Comparison of ENCODE assay signal across 15 cellular contexts in the genomic region with DNA sequence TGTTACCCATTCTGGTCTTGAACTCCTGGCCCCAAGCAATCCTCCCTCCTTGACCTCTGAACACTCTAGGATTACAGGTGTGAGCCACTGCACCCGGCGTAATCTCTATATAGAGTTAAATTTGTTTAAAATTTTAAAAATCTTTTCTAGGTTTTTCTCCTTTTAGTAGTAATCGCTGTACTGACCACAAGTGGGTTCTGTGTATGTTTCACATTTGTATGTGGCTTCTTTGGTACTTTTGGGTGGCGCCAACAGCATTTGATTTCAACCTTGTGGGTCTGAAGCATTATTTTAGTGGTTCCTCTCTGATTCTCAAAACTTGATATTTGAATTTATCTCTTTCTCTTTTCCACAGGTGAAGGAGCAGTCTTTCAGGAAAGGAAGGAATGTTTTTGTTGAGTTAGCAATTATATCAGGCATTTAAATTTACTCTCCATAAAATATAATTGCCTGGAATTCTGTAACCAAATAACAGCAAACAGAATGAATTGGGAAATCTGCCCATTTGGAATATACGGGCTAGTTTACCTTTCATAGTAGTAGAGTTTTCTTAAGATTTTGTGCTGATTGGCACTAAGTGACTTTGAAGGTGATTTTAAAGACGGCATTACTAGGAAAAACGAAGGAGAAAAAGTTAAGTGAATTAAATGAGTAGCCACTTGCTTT. TPM values are rescaled to one million over a fixed set of nuclear protein-coding genes. Genes with fewer than 3 reads are reported as not detected.
DNase-seq lines count a peak whose midpoint lies in the region; ATAC-seq, FAIRE-seq and TF ChIP-seq lines count a peak whose summit lies in the region.
"Had no signal": no experiment of that assay in that cellular context is flagged by ENCODE, and none has a peak within 500 bp of the region (broad histone marks: within the 10 kb centered on the region; RNA-seq: fewer than 3 reads in every experiment).

No MANE protein-coding gene starts in this region.

- TF ChIP-seq CTCF in H1 (IDR thresholded peaks at IDR 0.05; ENCODE audit: control extremely low read depth in 1 of 3, insufficient read depth in 1 of 3, low read depth in 1 of 3, low read length in 3 of 3), result no peak
- no peak for TF ChIP-seq CTCF in uterus (IDR thresholded peaks at IDR 0.05)

- H3K79me1 ChIP-seq in H1 (ENCODE audit: low read depth, low read length), result no peaks in the 10 kb centered on the region

- H4K91ac ChIP-seq in H1 (replicated peaks; ENCODE audit: insufficient read length, low read length), result no peak overlapping the region

- H3K36me3 ChIP-seq in H1 (ENCODE audit: control insufficient read depth in 2 of 4, insufficient read depth in 4 of 4, low read length in 3 of 4), result no peaks in the 10 kb centered on the region
- H3K36me3 ChIP-seq in uterus, result no peaks in the 10 kb centered on the region
- H3K36me3 ChIP-seq in effector memory CD4-positive, alpha-beta T cell (ENCODE audit: control insufficient read depth, insufficient read depth, low read length), result no peaks in the 10 kb centered on the region

- CTCF ChIA-PET in H1 (lab: Charles Lee; ENCODE audit: partially characterized antibody), result interaction anchor here (1.5 kb wide), 1 partner anchor 105 kb away, joined by 3 read pairs; no protein-coding TSS in a partner anchor

- H3K4me2 ChIP-seq in H1 (ENCODE audit: insufficient read depth in 1 of 2, low read depth in 2 of 2, low read length in 2 of 2), result no peak overlapping the region

- no peak overlapping the region for H3K23ac ChIP-seq in H1 (ENCODE audit: insufficient read length)

- FAIRE-seq in H1 (lab: Jason Lieb, UNC), result no peak
- FAIRE-seq: bronchial epithelial cell, endometrium, islet of Langerhans had no signal

- no peak overlapping the region for H2AFZ ChIP-seq in H1 (ENCODE audit: low read length)

- H3K9me3 ChIP-seq in H1 (ENCODE audit: insufficient read depth in 2 of 2, low read depth in 1 of 2, low read length in 1 of 2) (no peaks in the 10 kb centered on the region), uterus (no peaks in the 10 kb centered on the region)
- H3K9me3 ChIP-seq in effector memory CD4-positive, alpha-beta T cell (ENCODE audit: control insufficient read depth, low read length), result no peaks in the 10 kb centered on the region

- no peaks in the 10 kb centered on the region for H4K20me1 ChIP-seq in H1 (replicated peaks in 1 of 2; ENCODE audit: control insufficient read depth in 1 of 2, insufficient read depth in 2 of 2, low read length in 2 of 2)

- no peak overlapping the region for H3K14ac ChIP-seq in H1 (ENCODE audit: insufficient read length)

- H2BK5ac ChIP-seq in H1 (ENCODE audit: low read depth, low read length), result no peak overlapping the region

- 92% methylated on average over 7 of the region's 7 CpGs; no CpG with 5 or more reads in 1 of the 2 experiments for WGBS in H1 (ENCODE audit: extremely low coverage in 1 of 2, insufficient coverage in 1 of 2, insufficient read length in 1 of 2, insufficient replicate concordance in 2 of 2, low coverage in 1 of 2, low lambda C conversion rate in 2 of 2, missing lambda C conversion rate in 1 of 2), 2 experiments

- H3K4me3 ChIP-seq in H1 (ENCODE audit: extremely low read depth in 1 of 4, insufficient read depth in 2 of 4, low read depth in 3 of 4, low read length in 4 of 4) (no peak overlapping the region), uterus (no peak overlapping the region)
- H3K4me3 ChIP-seq in effector memory CD4-positive, alpha-beta T cell (ENCODE audit: insufficient read depth, low read depth, low read length, poor library complexity, severe bottlenecking), result no peak overlapping the region
- H3K4me3 ChIP-seq: SK-N-MC had no signal

- no peak overlapping the region for H2BK12ac ChIP-seq in H1 (ENCODE audit: low read depth, low read length)

- DNase-seq in H1 (ENCODE audit: low read depth in 1 of 2, low spot score in 2 of 2) (no peak), HuH-7 (ENCODE audit: low spot score) (no peak), uterus (no peak)
- no peak for DNase-seq in effector memory CD4-positive, alpha-beta T cell
- DNase-seq in stimulated activated CD4-positive, alpha-beta T cell treated with anti-CD3 and anti-CD28 coated beads, Interleukin-4, amount 100 ng/mL, for 4 hours, result no peak
- DNase-seq: activated naive CD4-positive, alpha-beta T cell treated with anti-CD3 and anti-CD28 coated beads, Interleukin-2, amount 50 U/mL, for 16 hours; stimulated activated CD4-positive, alpha-beta T cell treated with anti-CD3 and anti-CD28 coated beads, Interleukin-2, amount 100 ng/mL, for 24 hours; WERI-Rb-1 had no signal

- peak; percentile 66 for ATAC-seq in GM18511 (IDR thresholded peaks at IDR 0.05; ENCODE audit: unreplicated experiment)
- peak; percentile 55 for ATAC-seq in GM21515 (IDR thresholded peaks at IDR 0.05; ENCODE audit: unreplicated experiment)
- peak; percentile 44 for ATAC-seq in HG03175 (IDR thresholded peaks at IDR 0.05; ENCODE audit: unreplicated experiment)

- no peak overlapping the region for H4K8ac ChIP-seq in H1 (ENCODE audit: extremely low read depth, insufficient read depth, low read length)

- H3K23me2 ChIP-seq in H1 (ENCODE audit: low read depth, low read length), result no peaks in the 10 kb centered on the region

- no peak overlapping the region for H4K5ac ChIP-seq in H1 (ENCODE audit: insufficient read length, low read depth, low read length)

- no peak for TF ChIP-seq RAD21 in H1 (IDR thresholded peaks at IDR 0.05 in 1 of 2, conservative IDR thresholded peaks at IDR 0.05 in 1 of 2; ENCODE audit: low read depth in 2 of 2, low read length in 2 of 2)

- H3K9ac ChIP-seq in H1 (replicated peaks in 1 of 4; ENCODE audit: extremely low read depth in 1 of 4, low read depth in 3 of 4, low read length in 3 of 4), result no peak overlapping the region

- no peak overlapping the region for H2BK15ac ChIP-seq in H1 (ENCODE audit: low read length)

- H2BK120ac ChIP-seq in H1 (replicated peaks; ENCODE audit: low read depth, low read length), result no peak overlapping the region

- H3K56ac ChIP-seq in H1 (replicated peaks; ENCODE audit: insufficient read length, low read depth, low read length), result peak overlapping the region; percentile 46

- H3K79me2 ChIP-seq in H1 (ENCODE audit: control insufficient read depth in 1 of 2, insufficient read depth in 2 of 2, low read length in 2 of 2), result no peaks in the 10 kb centered on the region

- H2AK5ac ChIP-seq in H1 (ENCODE audit: low read depth, low read length), result no peak overlapping the region

- H3K4me1 ChIP-seq in H1 (replicated peaks in 1 of 4; ENCODE audit: control insufficient read depth in 3 of 4, insufficient read depth in 4 of 4, low read length in 3 of 4) (no peaks in the 10 kb centered on the region), uterus (no peaks in the 10 kb centered on the region)
- H3K4me1 ChIP-seq in effector memory CD4-positive, alpha-beta T cell (ENCODE audit: control insufficient read depth, insufficient read depth, low read length, poor library complexity, severe bottlenecking), result no peaks in the 10 kb centered on the region

- POLR2A ChIA-PET in H1 (lab: Charles Lee; ENCODE audit: partially characterized antibody), result no interaction called here

- H3K18ac ChIP-seq in H1 (ENCODE audit: extremely low read depth, low read length), result no peak overlapping the region

- H3K27ac ChIP-seq in H1 (ENCODE audit: low read depth, low read length), result no peak overlapping the region
- no peak overlapping the region for H3K27ac ChIP-seq in uterus
- no peak overlapping the region for H3K27ac ChIP-seq in effector memory CD4-positive, alpha-beta T cell (ENCODE audit: insufficient read depth, low read length, poor library complexity, severe bottlenecking)
- H3K27ac ChIP-seq: SK-N-MC, WERI-Rb-1 had no signal

- H3K27me3 ChIP-seq in H1 (replicated peaks in 1 of 4; ENCODE audit: control insufficient read depth in 3 of 4, extremely low read depth in 1 of 4, insufficient read depth in 3 of 4, low read length in 3 of 4), result no peaks in the 10 kb centered on the region
- H3K27me3 ChIP-seq in uterus, result no peaks in the 10 kb centered on the region
- H3K27me3 ChIP-seq in effector memory CD4-positive, alpha-beta T cell (replicated peaks; ENCODE audit: control insufficient read depth, insufficient read depth, low read length, poor library complexity, severe bottlenecking), result no peaks in the 10 kb centered on the region

- intact Hi-C loops in uterus (cut with DNase I; ENCODE audit: low total_unique reads), result no loop called here

- H3K4ac ChIP-seq in H1 (replicated peaks; ENCODE audit: insufficient read length, low read depth, low read length), result no peak overlapping the region

- TF ChIP-seq EP300 in H1 (IDR thresholded peaks at IDR 0.05; ENCODE audit: borderline replicate concordance in 1 of 2, low read depth in 2 of 2, low read length in 2 of 2), result no peak

- no peak overlapping the region for H2BK20ac ChIP-seq in H1 (ENCODE audit: low read length)

- TF ChIP-seq POLR2A in H1 (IDR thresholded peaks at IDR 0.05; ENCODE audit: control extremely low read depth in 1 of 2, low read depth in 2 of 2, low read length in 2 of 2) (no peak), uterus (IDR thresholded peaks at IDR 0.05) (no peak)

TF ChIP-seq in H1, 55 proteins besides CTCF, POLR2A, EP300 and RAD21 (continues in another document):
- TF ChIP-seq TAF1 (IDR thresholded peaks at IDR 0.05; ENCODE audit: low read depth, low read length), result no peak
- TF ChIP-seq ASH2L (IDR thresholded peaks at IDR 0.05; ENCODE audit: low read length), result no peak
- TF ChIP-seq SUZ12 (IDR thresholded peaks at IDR 0.05; ENCODE audit: low read length), result no peak
- no peak for TF ChIP-seq RNF2 (IDR thresholded peaks at IDR 0.05; ENCODE audit: borderline replicate concordance, low read depth, low read length, missing control alignments, poor library complexity, severe bottlenecking)
- TF ChIP-seq, protein P1, sequence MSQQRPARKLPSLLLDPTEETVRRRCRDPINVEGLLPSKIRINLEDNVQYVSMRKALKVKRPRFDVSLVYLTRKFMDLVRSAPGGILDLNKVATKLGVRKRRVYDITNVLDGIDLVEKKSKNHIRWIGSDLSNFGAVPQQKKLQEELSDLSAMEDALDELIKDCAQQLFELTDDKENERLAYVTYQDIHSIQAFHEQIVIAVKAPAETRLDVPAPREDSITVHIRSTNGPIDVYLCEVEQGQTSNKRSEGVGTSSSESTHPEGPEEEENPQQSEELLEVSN (IDR thresholded peaks at IDR 0.05), result no peak
- no peak for TF ChIP-seq BACH1 (IDR thresholded peaks at IDR 0.05; ENCODE audit: low read length)
- no peak for TF ChIP-seq CHD2 (IDR thresholded peaks at IDR 0.05; ENCODE audit: low read length)

RNA-seq across cellular contexts. Expression of a gene that starts 29.5 kb away (rescaled TPM):
- total RNA-seq in H1 (2021; fragmentation: NEBNext Ultra II Directional; extraction: Animal tissue kit (Norgen Biotek cat#: 25700)), result 6.0 and 6.1 TPM in 2 replicates
- polyA plus RNA-seq in H1 (2011; rRNA removed), result 3.2 and 3.7 TPM in 2 replicates
- polyA plus RNA-seq in H1 (2011; cell fraction: cytosol; rRNA removed), result 3.2 TPM
- polyA plus RNA-seq in H1 (2011; cell fraction: nucleus; rRNA removed), result 5.0 TPM
- polyA plus RNA-seq in H1 (2012, experiment 1 of 2), result 4.0 to 5.1 TPM (median 4.7 TPM) in 4 replicates
- polyA plus RNA-seq in H1 (2012, experiment 2 of 2), result 0.94 TPM
- 3.6 TPM for polyA plus RNA-seq in H1 (2013, experiment 1 of 2)
- polyA plus RNA-seq in H1 (2013, experiment 2 of 2), result 3.7 TPM
- polyA minus RNA-seq in H1 (2011; rRNA and poly(A)+ RNA removed), result 5.9 and 6.7 TPM in 2 replicates
- polyA minus RNA-seq in H1 (2011; cell fraction: cytosol; rRNA and poly(A)+ RNA removed), result 2.9 TPM
- polyA minus RNA-seq in H1 (2011; cell fraction: nucleus; rRNA and poly(A)+ RNA removed), result 17.1 TPM
- total RNA-seq in uterus, result 10 to 100 TPM; 25.1 to 94.4 (median 54.4) TPM
